In genomic region chr6:129575378-129576118, GRCh38 we compare ENCODE assay signal across 8 cellular contexts.
A peak's percentile ranks its signal among the peaks of the same experiment; 100 is the strongest.
DNase-seq lines count a peak whose midpoint lies in the region; ATAC-seq and TF ChIP-seq lines count a peak whose summit lies in the region.

No MANE protein-coding gene starts in this region.

- no peaks in the 10 kb centered on the region for H3K9me2 ChIP-seq in OCI-LY7 (ENCODE audit: insufficient read depth, low read length)

- no TSS peak for BruUV-seq in OCI-LY7 (replicated peaks; lab: Mats Ljungman, UMichigan)

- H4K20me1 ChIP-seq in OCI-LY7 (ENCODE audit: insufficient read depth, low read length), result no peaks in the 10 kb centered on the region

- H3K79me2 ChIP-seq in OCI-LY7 (ENCODE audit: insufficient read depth, low read depth, low read length), result no peaks in the 10 kb centered on the region

- CTCF ChIA-PET in OCI-LY7 (lab: Charles Lee; ENCODE audit: unreplicated experiment), result no interaction called here

- ATAC-seq in GM21737 (IDR thresholded peaks at IDR 0.05; ENCODE audit: unreplicated experiment), result no peak

- no peaks in the 10 kb centered on the region for H3K9me3 ChIP-seq in OCI-LY7 (ENCODE audit: low read length)
- no peaks in the 10 kb centered on the region for H3K9me3 ChIP-seq in duodenal mucosa (ENCODE audit: control insufficient read depth in 1 of 2, low read length in 2 of 2)

- H3K9ac ChIP-seq in duodenal mucosa (ENCODE audit: low read depth in 1 of 2, low read length in 2 of 2), result no peak overlapping the region

- DNase-seq in AG20443 (ENCODE audit: low spot score), result peak; percentile 62
- peak; percentile 40 for DNase-seq in H7
- peak; percentile 10 for DNase-seq in OCI-LY7 (ENCODE audit: low spot score)
- DNase-seq in lung microvascular endothelial cell (ENCODE audit: low read depth in 2 of 2), result peak; percentile 64 to 76
- DNase-seq in NK-92 (lab: John Stamatoyannopoulos, UW; ENCODE audit: unreplicated experiment), result no peak
- no peak for DNase-seq in ecto neural progenitor cell (ENCODE audit: low spot score)

- no peaks in the 10 kb centered on the region for H3K27me3 ChIP-seq in H7 (ENCODE audit: control insufficient read depth, insufficient read depth, low read length)
- H3K27me3 ChIP-seq in duodenal mucosa (ENCODE audit: control insufficient read depth in 1 of 2, insufficient read depth in 2 of 2, low read length in 2 of 2), result no peaks in the 10 kb centered on the region

- intact Hi-C loops in OCI-LY7 (cut with micrococcal nuclease; ENCODE audit: unreplicated experiment), result loop anchor here (5.0 kb wide), 1 partner anchor 78 kb away; no protein-coding TSS in a partner anchor

- H3K36me3 ChIP-seq in H7 (replicated peaks; ENCODE audit: control insufficient read depth, insufficient read depth, low read length) (no peaks in the 10 kb centered on the region), OCI-LY7 (ENCODE audit: insufficient read depth, low read length) (no peaks in the 10 kb centered on the region), duodenal mucosa (ENCODE audit: control insufficient read depth in 1 of 2, insufficient read depth in 2 of 2, low read length in 2 of 2) (peaks cover 5 to 11% of the 10 kb centered on the region in 2 donors)

- H3K4me2 ChIP-seq in OCI-LY7 (ENCODE audit: low read length), result 0 out of 2 replicates have a peak overlapping the region, but pooled peaks have one; percentile 18

- peak; percentile 85 for TF ChIP-seq CTCF in OCI-LY7 (conservative IDR thresholded peaks at IDR 0.05; ENCODE audit: low read length)

- no peak overlapping the region for H3K27ac ChIP-seq in OCI-LY7 (ENCODE audit: low read depth, low read length, poor library complexity, severe bottlenecking)
- no peak overlapping the region for H3K27ac ChIP-seq in duodenal mucosa (ENCODE audit: low read depth, low read length)

- POLR2A ChIA-PET in OCI-LY7 (lab: Charles Lee), result no interaction called here

- H3K4me1 ChIP-seq in OCI-LY7 (ENCODE audit: insufficient read depth, low read length, poor library complexity, severe bottlenecking) (peaks cover 10% of the 10 kb centered on the region), duodenal mucosa (ENCODE audit: control insufficient read depth in 1 of 2, insufficient read depth in 2 of 2, low read length in 2 of 2) (no peaks in the 10 kb centered on the region)

- H2AFZ ChIP-seq in OCI-LY7 (ENCODE audit: low read length), result no peak overlapping the region

- no peak overlapping the region for H3K4me3 ChIP-seq in H7 (ENCODE audit: insufficient read depth, low read depth, low read length)
- H3K4me3 ChIP-seq in OCI-LY7 (ENCODE audit: low read depth, low read length, poor library complexity, severe bottlenecking), result no peak overlapping the region
- peak overlapping the region; percentile 10 to 46 for H3K4me3 ChIP-seq in duodenal mucosa (ENCODE audit: low read depth in 1 of 2, low read length in 2 of 2)

Comparison
In these comparisons a context has a peak if more than half of its experiments do, and no peak if none do; other contexts are left out.
1. DNase-seq: peak in AG20443 (single experiment), H7 (single experiment), OCI-LY7 (single experiment) and lung microvascular endothelial cell (2 of 2); none in NK-92 (single experiment) and ecto neural progenitor cell (single experiment).
2. H3K4me3 ChIP-seq: peak in duodenal mucosa (2 of 2); none in H7 (single experiment) and OCI-LY7 (single experiment).